In genomic region chr21:34889537-34890257, GRCh38 we compare ENCODE assay signal across 8 cellular contexts.
DNase-seq lines count a peak whose midpoint lies in the region; ATAC-seq and TF ChIP-seq lines count a peak whose summit lies in the region.

No MANE protein-coding gene starts in this region.

- ATAC-seq in HG02840 (IDR thresholded peaks at IDR 0.05; ENCODE audit: low FRiP score, unreplicated experiment): peak; percentile 46
- peak; percentile 46 for ATAC-seq in activated B cell treated with CpG ODN at 0.5 μM for 24 hours (ENCODE audit: low read depth)
- peak; percentile 75 for ATAC-seq in left lung

- H3K27ac Mint-ChIP-seq in activated B cell treated with CpG ODN at 0.5 μM for 24 hours: peak overlapping the region; percentile 94

- peaks cover 0 to 23% of the 10 kb centered on the region in 2 donors for H3K4me1 ChIP-seq in left lung

- H3K9me3 ChIP-seq in left lung: no peaks in the 10 kb centered on the region

- H3K27me3 Mint-ChIP-seq in activated B cell treated with CpG ODN at 0.5 μM for 24 hours: peaks cover 1% of the 10 kb centered on the region

- H3K9me3 Mint-ChIP-seq in activated B cell treated with CpG ODN at 0.5 μM for 24 hours: no peaks in the 10 kb centered on the region

- no peaks in the 10 kb centered on the region for H3K36me3 ChIP-seq in left lung

- peak; percentile 33 to 68 for DNase-seq in NCI-H524 (lab: John Stamatoyannopoulos, UW)
- DNase-seq in NCI-H524 treated with DMSO at 0.1 percent for 48 hours (lab: John Stamatoyannopoulos, UW): no peak
- peak; percentile 44 for DNase-seq in NCI-H1694 treated with DMSO at 0.1 percent for 48 hours (lab: John Stamatoyannopoulos, UW)
- peak; percentile 85 for DNase-seq in activated B cell treated with CpG ODN at 0.5 μM for 24 hours
- DNase-seq in cerebellum (ENCODE audit: low spot score): peak; percentile 38
- peak; percentile 86 to 98 for DNase-seq in left lung
- DNase-seq in stimulated activated CD4-positive, alpha-beta T cell treated with anti-CD3 and anti-CD28 coated beads, Interleukin-4, amount 100 ng/mL, for 48 hours (ENCODE audit: low read depth in 2 of 2): peak; percentile 73 to 77

- TF ChIP-seq CTCF in activated B cell treated with CpG ODN at 0.5 μM for 24 hours (IDR thresholded peaks at IDR 0.05): peak; percentile 48
- TF ChIP-seq CTCF in left lung (IDR thresholded peaks at IDR 0.05): peak; percentile 85 to 95

- peaks cover 16% of the 10 kb centered on the region for H3K36me3 Mint-ChIP-seq in activated B cell treated with CpG ODN at 0.5 μM for 24 hours (ENCODE audit: low read depth)

- H3K27me3 ChIP-seq in left lung: peaks cover 6 to 49% of the 10 kb centered on the region in 2 donors

- POLR2A ChIA-PET in activated B cell treated with CpG ODN at 0.5 μM for 24 hours (lab: Charles Lee): interaction anchor here (0.6 to 7.3 kb wide), 45 partner anchors 10 to 1431 kb away, joined by 3 to 290 read pairs (median 5); partner anchors contain the start of genes MORC3, MRPS6, RUNX1 and SLC5A3

- peak overlapping the region; percentile 98 to 99 for H3K27ac ChIP-seq in left lung

- H3K4me1 Mint-ChIP-seq in activated B cell treated with CpG ODN at 0.5 μM for 24 hours: peaks cover 49% of the 10 kb centered on the region

- intact Hi-C loops in activated B cell treated with CpG ODN at 0.5 μM for 24 hours (cut with micrococcal nuclease) (loop anchor here (1.0 to 10.0 kb wide), 15 partner anchors 19 to 1175 kb away; partner anchors contain the start of gene SETD4), left lung (cut with DNase I) (no loop called here)

- peak overlapping the region; percentile 58 to 64 for H3K4me3 ChIP-seq in left lung

- CTCF ChIA-PET in activated B cell treated with CpG ODN at 0.5 μM for 24 hours (lab: Charles Lee): interaction anchor here (0.6 to 4.7 kb wide), 28 partner anchors 10 to 1217 kb away, joined by 3 to 66 read pairs (median 4); partner anchors contain the start of gene RUNX1

- H3K4me3 Mint-ChIP-seq in activated B cell treated with CpG ODN at 0.5 μM for 24 hours: peak overlapping the region; percentile 91
